13 cellular contexts compared by ENCODE assay signal in the genomic region with DNA sequence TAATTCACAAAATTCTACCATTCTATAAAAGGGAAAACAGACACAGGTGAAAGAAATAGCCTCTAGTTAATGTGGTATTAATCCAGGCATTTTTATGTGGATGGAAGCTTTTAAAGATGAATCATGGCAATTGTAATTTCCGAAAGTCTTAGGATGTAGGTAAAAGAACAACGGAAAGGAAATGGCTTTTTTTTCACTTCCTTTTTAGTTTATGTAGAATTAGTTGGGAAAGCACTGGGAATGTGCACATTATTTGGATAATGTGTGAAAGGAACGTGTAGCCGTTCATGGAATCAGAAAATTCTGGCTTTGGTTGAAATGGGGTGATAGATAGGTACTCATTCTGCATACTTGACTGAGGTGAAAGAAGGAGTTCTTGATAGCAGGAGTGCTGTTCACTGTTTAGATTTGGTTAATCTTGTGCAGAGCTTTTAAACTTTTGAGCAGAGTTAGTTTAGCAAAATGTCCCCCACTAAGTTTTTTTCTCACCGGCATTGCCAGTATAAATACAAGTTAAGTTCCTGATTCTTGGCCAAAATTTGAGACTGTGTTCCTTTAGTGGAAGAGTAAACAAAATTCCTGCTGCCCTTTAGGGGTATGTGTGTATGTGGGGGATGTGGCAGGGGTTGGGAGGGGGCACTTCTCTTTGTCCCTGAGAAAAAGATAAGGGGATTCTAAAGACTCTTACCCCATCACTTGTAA. TPM values are rescaled to one million over a fixed set of nuclear protein-coding genes. Genes with fewer than 3 reads are reported as not detected.
DNase-seq lines count a peak whose midpoint lies in the region; ATAC-seq and TF ChIP-seq lines count a peak whose summit lies in the region.
"Had no signal": no experiment of that assay in that cellular context is flagged by ENCODE, and none has a peak within 500 bp of the region (broad histone marks: within the 10 kb centered on the region; RNA-seq: fewer than 3 reads in every experiment).

No MANE protein-coding gene starts in this region.

- no peaks in the 10 kb centered on the region for H3K36me3 Mint-ChIP-seq in chondrocyte (ENCODE audit: low read depth)
- H3K36me3 Mint-ChIP-seq in type B pancreatic cell, result no peaks in the 10 kb centered on the region
- no peaks in the 10 kb centered on the region for H3K36me3 Mint-ChIP-seq in stimulated activated memory B cell treated with anti-CD40 and anti-IgM and Interleukin-4, amounts not matched to agents 10 μg/mL and 1 μg/mL and 100 μg/mL, for 72 hours
- H3K36me3 Mint-ChIP-seq: immature natural killer cell; stimulated activated effector memory CD8-positive, alpha-beta T cell treated with anti-CD3 and anti-CD28 coated beads, Interleukin-12 subunit alpha, Interleukin-12 subunit beta, amount 100 ng/mL, for 72 hours had no signal

- no peak for ATAC-seq in HG03571 (IDR thresholded peaks at IDR 0.05; ENCODE audit: unreplicated experiment)
- ATAC-seq in stimulated activated memory B cell treated with anti-CD40 and anti-IgM and Interleukin-4, amounts not matched to agents 10 μg/mL and 1 μg/mL and 100 μg/mL, for 72 hours, result no peak
- ATAC-seq: activated T-cell treated with anti-CD3 and anti-CD28 coated beads, Interleukin-2, amount 50 U/mL, for 4 hours; stimulated activated effector memory CD8-positive, alpha-beta T cell treated with anti-CD3 and anti-CD28 coated beads, Interleukin-12 subunit alpha, Interleukin-12 subunit beta, amount 100 ng/mL, for 72 hours had no signal

- H3K9me3 Mint-ChIP-seq in chondrocyte (ENCODE audit: low read depth) (no peaks in the 10 kb centered on the region), type B pancreatic cell (no peaks in the 10 kb centered on the region)
- H3K9me3 Mint-ChIP-seq in stimulated activated memory B cell treated with anti-CD40 and anti-IgM and Interleukin-4, amounts not matched to agents 10 μg/mL and 1 μg/mL and 100 μg/mL, for 72 hours, result no peaks in the 10 kb centered on the region
- H3K9me3 Mint-ChIP-seq: activated T-cell treated with anti-CD3 and anti-CD28 coated beads, Interleukin-2, amount 50 U/mL, for 4 hours; immature natural killer cell; stimulated activated effector memory CD8-positive, alpha-beta T cell treated with anti-CD3 and anti-CD28 coated beads, Interleukin-12 subunit alpha, Interleukin-12 subunit beta, amount 100 ng/mL, for 72 hours had no signal

- H3K27me3 Mint-ChIP-seq in chondrocyte (ENCODE audit: low read depth) (no peaks in the 10 kb centered on the region), type B pancreatic cell (no peaks in the 10 kb centered on the region)
- H3K27me3 Mint-ChIP-seq in stimulated activated memory B cell treated with anti-CD40 and anti-IgM and Interleukin-4, amounts not matched to agents 10 μg/mL and 1 μg/mL and 100 μg/mL, for 72 hours, result no peaks in the 10 kb centered on the region

- H3K4me1 Mint-ChIP-seq in chondrocyte (ENCODE audit: low read depth) (peaks cover 7% of the 10 kb centered on the region), type B pancreatic cell (ENCODE audit: unreplicated experiment) (peaks cover 17% of the 10 kb centered on the region)
- H3K4me1 Mint-ChIP-seq in stimulated activated memory B cell treated with anti-CD40 and anti-IgM and Interleukin-4, amounts not matched to agents 10 μg/mL and 1 μg/mL and 100 μg/mL, for 72 hours, result peaks cover 46% of the 10 kb centered on the region
- H3K4me1 Mint-ChIP-seq: stimulated activated effector memory CD8-positive, alpha-beta T cell treated with anti-CD3 and anti-CD28 coated beads, Interleukin-12 subunit alpha, Interleukin-12 subunit beta, amount 100 ng/mL, for 72 hours had no signal

- peak overlapping the region; percentile 63 for H3K4me3 Mint-ChIP-seq in chondrocyte (ENCODE audit: unreplicated experiment)
- H3K4me3 Mint-ChIP-seq in type B pancreatic cell, result no peak overlapping the region
- H3K4me3 Mint-ChIP-seq in stimulated activated memory B cell treated with anti-CD40 and anti-IgM and Interleukin-4, amounts not matched to agents 10 μg/mL and 1 μg/mL and 100 μg/mL, for 72 hours, result no peak overlapping the region
- H3K4me3 Mint-ChIP-seq: activated T-cell treated with anti-CD3 and anti-CD28 coated beads, Interleukin-2, amount 50 U/mL, for 4 hours; immature natural killer cell; stimulated activated effector memory CD8-positive, alpha-beta T cell treated with anti-CD3 and anti-CD28 coated beads, Interleukin-12 subunit alpha, Interleukin-12 subunit beta, amount 100 ng/mL, for 72 hours had no signal

- H3K27ac Mint-ChIP-seq in chondrocyte (ENCODE audit: unreplicated experiment), result peak overlapping the region; percentile 88
- peak overlapping the region; percentile 59 for H3K27ac Mint-ChIP-seq in type B pancreatic cell
- no peak overlapping the region for H3K27ac Mint-ChIP-seq in stimulated activated memory B cell treated with anti-CD40 and anti-IgM and Interleukin-4, amounts not matched to agents 10 μg/mL and 1 μg/mL and 100 μg/mL, for 72 hours
- H3K27ac Mint-ChIP-seq: stimulated activated effector memory CD8-positive, alpha-beta T cell treated with anti-CD3 and anti-CD28 coated beads, Interleukin-12 subunit alpha, Interleukin-12 subunit beta, amount 100 ng/mL, for 72 hours had no signal

- DNase-seq in HT-29 (ENCODE audit: low spot score) (peak; percentile 48), chondrocyte (ENCODE audit: low spot score) (no peak), lung microvascular endothelial cell (ENCODE audit: low read depth in 2 of 2) (peak; percentile 83 to 89), type B pancreatic cell (ENCODE audit: extremely low spot score, unreplicated experiment) (no peak), foreskin fibroblast (no peak)
- DNase-seq: activated T-cell treated with anti-CD3 and anti-CD28 coated beads, Interleukin-2, amount 50 U/mL, for 4 hours; Caco-2; immature natural killer cell; NCI-H446 treated with DMSO at 0.1 percent for 48 hours had no signal

- H3K4me3 ChIP-seq in foreskin fibroblast (ENCODE audit: low read depth in 1 of 2, low read length in 2 of 2), result no peak overlapping the region

- TF ChIP-seq CTCF in chondrocyte (IDR thresholded peaks at IDR 0.05), result no peak
- TF ChIP-seq CTCF in type B pancreatic cell (conservative IDR thresholded peaks at IDR 0.05), result no peak
- no peak for TF ChIP-seq CTCF in foreskin fibroblast (IDR thresholded peaks at IDR 0.05; ENCODE audit: low read depth, low read length)

RNA-seq across cellular contexts. Expression of a gene that starts 20.2 kb away (rescaled TPM):
- total RNA-seq in HT-29 (2014; rRNA removed; shearing (Covaris generic)), result 0.08 and 0.64 TPM in 2 replicates
- total RNA-seq in chondrocyte (0.17 to 0.44 TPM in 2 of 3 replicates, not detected in the other), lung microvascular endothelial cell (0.20 and 0.22 TPM in 2 replicates), type B pancreatic cell (ENCODE audit: low replicate concordance) (0.58 TPM in 1 of 2 replicates, not detected in the other)
- total RNA-seq: activated T-cell treated with anti-CD3 and anti-CD28 coated beads, Interleukin-2, amount 50 U/mL, for 4 hours; RPMI7951 had no signal

RNA-seq across cellular contexts. Expression of a gene that starts 21.3 kb away (rescaled TPM):
- 27.9 and 42.2 TPM in 2 replicates for total RNA-seq in HT-29 (2014; rRNA removed; shearing (Covaris generic))
- total RNA-seq in chondrocyte (54.5 to 63.9 TPM (median 55.9 TPM) in 3 replicates), lung microvascular endothelial cell (68.9 and 93.5 TPM in 2 replicates), type B pancreatic cell (ENCODE audit: low replicate concordance) (47.4 and 76.2 TPM in 2 replicates)

Comparison
In these comparisons a context has a peak if more than half of its experiments do, and no peak if none do; other contexts are left out.
1. DNase-seq: peak in HT-29 (single experiment) and lung microvascular endothelial cell (2 of 2); none in chondrocyte (single experiment), type B pancreatic cell (single experiment) and foreskin fibroblast (0 of 2).